ENCODE assay signal across 2 cellular contexts in genomic region chr2:108279468-108279867, GRCh38.
TF ChIP-seq lines count a peak whose summit lies in the region.

No MANE protein-coding gene starts in this region.

TF ChIP-seq in HepG2, 621 proteins besides CTCF, POLR2A, EP300 and RAD21:
- no peak for TF ChIP-seq HDAC6 (IDR thresholded peaks at IDR 0.05; ENCODE audit: low read depth, low read length)
- peak; percentile 38; the same call in 1 of the 2 replicates for TF ChIP-seq ZBTB40 (IDR thresholded peaks at IDR 0.05)
- peak; percentile 94 for TF ChIP-seq ZBTB40 (CRISPR knock-in tag; IDR thresholded peaks at IDR 0.05)
- TF ChIP-seq PAF1 (CRISPR knock-in tag; IDR thresholded peaks at IDR 0.05), result no peak
- no peak for TF ChIP-seq RBM22 (optimal IDR thresholded peaks at IDR 0.05; ENCODE audit: low read length)
- peak in 1 of 2 experiments; percentile 27; a peak in 1 of 4 replicates for TF ChIP-seq MAFK (conservative IDR thresholded peaks at IDR 0.05 in 1 of 2, IDR thresholded peaks at IDR 0.05 in 1 of 2; ENCODE audit: low read length in 2 of 2)
- TF ChIP-seq USF2 (IDR thresholded peaks at IDR 0.05; ENCODE audit: low read depth, low read length), result no peak
- no peak for TF ChIP-seq USF2 (CRISPR knock-in tag; IDR thresholded peaks at IDR 0.05; ENCODE audit: borderline replicate concordance)

TF ChIP-seq in H1, 55 proteins besides CTCF, POLR2A, EP300 and RAD21:
- TF ChIP-seq TCF12 (IDR thresholded peaks at IDR 0.05; ENCODE audit: low read depth, low read length), result no peak
- TF ChIP-seq SP2 (IDR thresholded peaks at IDR 0.05; ENCODE audit: low read length), result no peak
- TF ChIP-seq JUND (IDR thresholded peaks at IDR 0.05; ENCODE audit: low read length), result no peak
- TF ChIP-seq BRCA1 (IDR thresholded peaks at IDR 0.05; ENCODE audit: low read depth, low read length), result no peak
- no peak for TF ChIP-seq HDAC6 (IDR thresholded peaks at IDR 0.05; ENCODE audit: low read depth, low read length)
- TF ChIP-seq CEBPB (IDR thresholded peaks at IDR 0.05; ENCODE audit: low read depth, low read length), result no peak
- no peak for TF ChIP-seq EGR1 (IDR thresholded peaks at IDR 0.05; ENCODE audit: borderline replicate concordance, low read depth, low read length)
- no peak for TF ChIP-seq CBX5 (IDR thresholded peaks at IDR 0.05; ENCODE audit: low read depth, low read length)
- no peak for TF ChIP-seq E2F6 (IDR thresholded peaks at IDR 0.05)
- no peak for TF ChIP-seq NANOG (IDR thresholded peaks at IDR 0.05; ENCODE audit: insufficient read depth, low read depth, low read length, poor library complexity, severe bottlenecking)
- TF ChIP-seq ZNF274 (IDR thresholded peaks at IDR 0.05; ENCODE audit: borderline replicate concordance, extremely low read depth, low read length), result no peak
- TF ChIP-seq POU5F1 (IDR thresholded peaks at IDR 0.05; ENCODE audit: low read depth, low read length), result no peak
- TF ChIP-seq MAFK (IDR thresholded peaks at IDR 0.05; ENCODE audit: low read depth, low read length), result no peak
